20 cellular contexts compared by ENCODE assay signal in the genomic region with DNA sequence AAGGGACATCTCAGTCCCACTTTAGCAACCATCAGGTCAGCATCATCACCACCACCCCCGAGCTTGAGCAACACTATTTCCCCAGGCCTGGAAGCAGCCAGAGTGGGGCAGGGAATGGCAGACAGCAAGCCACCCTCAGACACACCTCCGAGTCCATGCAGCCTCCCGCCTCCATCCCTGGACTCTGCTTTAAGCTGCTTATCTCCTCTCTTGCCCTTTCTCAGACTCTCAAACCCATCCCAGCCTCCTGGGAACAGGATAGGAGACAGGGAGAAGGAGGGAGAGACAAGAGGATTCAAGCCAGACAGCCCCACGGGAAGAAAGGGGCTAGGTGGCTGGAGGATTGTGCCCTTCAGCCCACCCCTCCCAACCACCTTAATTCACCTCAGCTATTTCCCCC. TPM values are rescaled to one million over a fixed set of nuclear protein-coding genes. Genes with fewer than 3 reads are reported as not detected.
A peak's percentile ranks its signal among the peaks of the same experiment; 100 is the strongest.
DNase-seq lines count a peak whose midpoint lies in the region; ATAC-seq, FAIRE-seq and TF ChIP-seq lines count a peak whose summit lies in the region.
"Had no signal": no experiment of that assay in that cellular context is flagged by ENCODE, and none has a peak within 500 bp of the region (broad histone marks: within the 10 kb centered on the region; RNA-seq: fewer than 3 reads in every experiment).

No MANE protein-coding gene starts in this region.

- H2AFZ ChIP-seq in Karpas-422 (ENCODE audit: low read length) = no peak overlapping the region

- H3K27ac ChIP-seq in Karpas-422 (ENCODE audit: low read length) (no peak overlapping the region), esophagus squamous epithelium (no peak overlapping the region)

- H3K4me1 ChIP-seq in Karpas-422 (ENCODE audit: low read length) = peaks cover 28% of the 10 kb centered on the region
- H3K4me1 ChIP-seq in esophagus squamous epithelium = peaks cover 14 to 23% (median 18%) of the 10 kb centered on the region in 3 donors

- no peaks in the 10 kb centered on the region for H3K9me2 ChIP-seq in Karpas-422 (replicated peaks; ENCODE audit: insufficient read depth, low read length)

- 0 out of 2 replicates have a peak, but pooled peaks cover 2% of the 10 kb centered on the region for H3K36me3 ChIP-seq in Karpas-422 (ENCODE audit: insufficient read depth, low read length)
- peaks cover 26 to 52% (median 39%) of the 10 kb centered on the region in 3 donors for H3K36me3 ChIP-seq in esophagus squamous epithelium

- no peak overlapping the region for H3K27ac Mint-ChIP-seq in activated CD4-positive, alpha-beta T cell treated with anti-CD3 and anti-CD28 coated beads, Interleukin-2, amount 10 ng/mL, durations not matched to agents 7 days and 5 days
- H3K27ac Mint-ChIP-seq in activated CD4-positive, alpha-beta T cell treated with anti-CD3 and anti-CD28 coated beads for 36 hours = no peak overlapping the region
- no peak overlapping the region for H3K27ac Mint-ChIP-seq in endothelial cell (ENCODE audit: unreplicated experiment)
- H3K27ac Mint-ChIP-seq in stimulated activated effector memory CD8-positive, alpha-beta T cell treated with anti-CD3 and anti-CD28 coated beads, Interleukin-12 subunit alpha, Interleukin-12 subunit beta, amount 100 ng/mL, for 72 hours = peak overlapping the region; percentile 91
- H3K27ac Mint-ChIP-seq: CD14-positive monocyte had no signal

- POLR2A ChIA-PET in activated CD4-positive, alpha-beta T cell treated with anti-CD3 and anti-CD28 coated beads, Interleukin-2, amount 10 ng/mL, durations not matched to agents 7 days and 5 days (lab: Charles Lee) = no interaction called here
- POLR2A ChIA-PET in activated CD4-positive, alpha-beta T cell treated with anti-CD3 and anti-CD28 coated beads for 36 hours (lab: Charles Lee) = interaction anchor here (0.6 to 0.9 kb wide), 2 partner anchors 122 to 260 kb away, joined by 3 to 7 read pairs; no protein-coding TSS in a partner anchor

- no peak for ATAC-seq in activated CD4-positive, alpha-beta T cell treated with anti-CD3 and anti-CD28 coated beads for 36 hours
- ATAC-seq in stimulated activated effector memory CD8-positive, alpha-beta T cell treated with anti-CD3 and anti-CD28 coated beads, Interleukin-12 subunit alpha, Interleukin-12 subunit beta, amount 100 ng/mL, for 72 hours = no peak
- ATAC-seq: naive thymus-derived CD8-positive, alpha-beta T cell had no signal

- H3K4me1 Mint-ChIP-seq in activated CD4-positive, alpha-beta T cell treated with anti-CD3 and anti-CD28 coated beads, Interleukin-2, amount 10 ng/mL, durations not matched to agents 7 days and 5 days = peaks cover 24% of the 10 kb centered on the region
- H3K4me1 Mint-ChIP-seq in activated CD4-positive, alpha-beta T cell treated with anti-CD3 and anti-CD28 coated beads for 36 hours = peaks cover 12% of the 10 kb centered on the region
- H3K4me1 Mint-ChIP-seq in endothelial cell (ENCODE audit: unreplicated experiment) = peaks cover 5% of the 10 kb centered on the region
- peaks cover 20% of the 10 kb centered on the region for H3K4me1 Mint-ChIP-seq in stimulated activated effector memory CD8-positive, alpha-beta T cell treated with anti-CD3 and anti-CD28 coated beads, Interleukin-12 subunit alpha, Interleukin-12 subunit beta, amount 100 ng/mL, for 72 hours

- peaks cover 19% of the 10 kb centered on the region for H3K36me3 Mint-ChIP-seq in activated CD4-positive, alpha-beta T cell treated with anti-CD3 and anti-CD28 coated beads, Interleukin-2, amount 10 ng/mL, durations not matched to agents 7 days and 5 days (ENCODE audit: low read depth)
- peaks cover 6% of the 10 kb centered on the region for H3K36me3 Mint-ChIP-seq in activated CD4-positive, alpha-beta T cell treated with anti-CD3 and anti-CD28 coated beads for 36 hours (ENCODE audit: low read depth)
- H3K36me3 Mint-ChIP-seq in endothelial cell (ENCODE audit: low read depth, unreplicated experiment) = peaks cover 35% of the 10 kb centered on the region
- peaks cover 53% of the 10 kb centered on the region for H3K36me3 Mint-ChIP-seq in stimulated activated effector memory CD8-positive, alpha-beta T cell treated with anti-CD3 and anti-CD28 coated beads, Interleukin-12 subunit alpha, Interleukin-12 subunit beta, amount 100 ng/mL, for 72 hours

- peak overlapping the region; percentile 78; the same call in 1 of the 2 replicates for H3K9ac ChIP-seq in Karpas-422 (ENCODE audit: low read length)

- H3K27me3 Mint-ChIP-seq in activated CD4-positive, alpha-beta T cell treated with anti-CD3 and anti-CD28 coated beads, Interleukin-2, amount 10 ng/mL, durations not matched to agents 7 days and 5 days = no peaks in the 10 kb centered on the region
- H3K27me3 Mint-ChIP-seq in activated CD4-positive, alpha-beta T cell treated with anti-CD3 and anti-CD28 coated beads for 36 hours = no peaks in the 10 kb centered on the region
- peaks cover 8% of the 10 kb centered on the region for H3K27me3 Mint-ChIP-seq in endothelial cell (ENCODE audit: unreplicated experiment)
- H3K27me3 Mint-ChIP-seq: memory B cell; naive thymus-derived CD8-positive, alpha-beta T cell had no signal

- TF ChIP-seq CTCF in endothelial cell (IDR thresholded peaks at IDR 0.05; ENCODE audit: unreplicated experiment) (no peak), esophagus squamous epithelium (IDR thresholded peaks at IDR 0.05) (no peak)

- H3K9me3 ChIP-seq in Karpas-422 (ENCODE audit: low read length) = no peaks in the 10 kb centered on the region
- no peaks in the 10 kb centered on the region for H3K9me3 ChIP-seq in esophagus squamous epithelium

- H3K4me3 ChIP-seq in Karpas-422 (ENCODE audit: low read length) (no peak overlapping the region), esophagus squamous epithelium (no peak overlapping the region)

- no peak for DNase-seq in activated CD4-positive, alpha-beta T cell treated with anti-CD3 and anti-CD28 coated beads, Interleukin-2, amount 10 ng/mL, durations not matched to agents 7 days and 5 days
- no peak for DNase-seq in activated CD4-positive, alpha-beta T cell treated with anti-CD3 and anti-CD28 coated beads for 36 hours
- DNase-seq in Karpas-422 = no peak
- no peak for DNase-seq in endothelial cell (ENCODE audit: low spot score)
- no peak for DNase-seq in stimulated activated effector memory CD8-positive, alpha-beta T cell treated with anti-CD3 and anti-CD28 coated beads, Interleukin-12 subunit alpha, Interleukin-12 subunit beta, amount 100 ng/mL, for 72 hours (ENCODE audit: low spot score in 2 of 2)
- no peak for DNase-seq in esophagus squamous epithelium (lab: John Stamatoyannopoulos, UW)
- DNase-seq in NCI-H1105 (lab: John Stamatoyannopoulos, UW) = no peak
- no peak for DNase-seq in HTR-8/SVneo (ENCODE audit: insufficient read length, low spot score)
- DNase-seq: activated CD4-positive, alpha-beta T cell treated with anti-CD3 and anti-CD28 coated beads for 1 hour; activated gamma-delta T cell treated with Interleukin-2 at 50 U/mL for 16 hours; hippocampal formation; naive thymus-derived CD8-positive, alpha-beta T cell; NCI-H2107; NCI-H524 treated with DMSO at 0.1 percent for 48 hours; stimulated activated CD4-positive, alpha-beta T cell treated with anti-CD3 and anti-CD28 coated beads, Interleukin-12 subunit alpha, Interleukin-12 subunit beta, amount 100 ng/mL, for 4 hours had no signal

- H3K79me2 ChIP-seq in Karpas-422 (ENCODE audit: low read length) = peaks cover 14% of the 10 kb centered on the region

- peak overlapping the region; percentile 29 for H3K4me3 Mint-ChIP-seq in activated CD4-positive, alpha-beta T cell treated with anti-CD3 and anti-CD28 coated beads, Interleukin-2, amount 10 ng/mL, durations not matched to agents 7 days and 5 days
- no peak overlapping the region for H3K4me3 Mint-ChIP-seq in activated CD4-positive, alpha-beta T cell treated with anti-CD3 and anti-CD28 coated beads for 36 hours
- peak overlapping the region; percentile 37 for H3K4me3 Mint-ChIP-seq in endothelial cell (ENCODE audit: unreplicated experiment)
- no peak overlapping the region for H3K4me3 Mint-ChIP-seq in stimulated activated effector memory CD8-positive, alpha-beta T cell treated with anti-CD3 and anti-CD28 coated beads, Interleukin-12 subunit alpha, Interleukin-12 subunit beta, amount 100 ng/mL, for 72 hours

- WGBS in esophagus squamous epithelium, 2 donors = 58 to 80% methylated on average over 3 to 4 of the region's 4 CpGs

- CTCF ChIA-PET in activated CD4-positive, alpha-beta T cell treated with anti-CD3 and anti-CD28 coated beads, Interleukin-2, amount 10 ng/mL, durations not matched to agents 7 days and 5 days (lab: Charles Lee) = interaction anchor here (0.5 to 8.4 kb wide), 7 partner anchors 9 to 150 kb away, joined by 3 to 141 read pairs (median 5); a partner anchor contains a TSS
- CTCF ChIA-PET in activated CD4-positive, alpha-beta T cell treated with anti-CD3 and anti-CD28 coated beads for 36 hours (lab: Charles Lee) = interaction anchor here (1.0 to 11.5 kb wide), 3 partner anchors 11 to 31 kb away, joined by 3 to 168 read pairs (median 4); a partner anchor contains a TSS

- no peaks in the 10 kb centered on the region for H3K9me3 Mint-ChIP-seq in activated CD4-positive, alpha-beta T cell treated with anti-CD3 and anti-CD28 coated beads, Interleukin-2, amount 10 ng/mL, durations not matched to agents 7 days and 5 days
- no peaks in the 10 kb centered on the region for H3K9me3 Mint-ChIP-seq in activated CD4-positive, alpha-beta T cell treated with anti-CD3 and anti-CD28 coated beads for 36 hours (ENCODE audit: low read depth)
- no peaks in the 10 kb centered on the region for H3K9me3 Mint-ChIP-seq in endothelial cell (ENCODE audit: unreplicated experiment)
- H3K9me3 Mint-ChIP-seq in stimulated activated effector memory CD8-positive, alpha-beta T cell treated with anti-CD3 and anti-CD28 coated beads, Interleukin-12 subunit alpha, Interleukin-12 subunit beta, amount 100 ng/mL, for 72 hours = no peaks in the 10 kb centered on the region
- H3K9me3 Mint-ChIP-seq: memory B cell; naive thymus-derived CD8-positive, alpha-beta T cell had no signal

- intact Hi-C loops in activated CD4-positive, alpha-beta T cell treated with anti-CD3 and anti-CD28 coated beads for 36 hours (cut with DNase I, micrococcal nuclease) = no loop called here
- intact Hi-C loops in esophagus squamous epithelium (cut with DNase I) = no loop called here

- H3K27me3 ChIP-seq in Karpas-422 (ENCODE audit: low read length) (no peaks in the 10 kb centered on the region), esophagus squamous epithelium (no peaks in the 10 kb centered on the region)

- H4K20me1 ChIP-seq in Karpas-422 (ENCODE audit: insufficient read depth, low read depth, low read length) = no peaks in the 10 kb centered on the region; the same call in 1 of the 2 replicates

- H3K4me2 ChIP-seq in Karpas-422 (ENCODE audit: low read depth, low read length, poor library complexity, severe bottlenecking) = peak overlapping the region; percentile 82

- FAIRE-seq in HTR-8/SVneo (lab: Jason Lieb, UNC) = no peak
- FAIRE-seq: A204.1 had no signal

- no peak for TF ChIP-seq POLR2A in esophagus squamous epithelium (IDR thresholded peaks at IDR 0.05)

RNA-seq across cellular contexts. Expression of a gene that starts 1.7 kb away (rescaled TPM):
- 10 to 100 TPM; 17.9 to 18.8 TPM for total RNA-seq in activated CD4-positive, alpha-beta T cell treated with anti-CD3 and anti-CD28 coated beads, Interleukin-2, amount 10 ng/mL, durations not matched to agents 7 days and 5 days
- 10 to 100 TPM; 20.0 to 22.0 TPM for total RNA-seq in activated CD4-positive, alpha-beta T cell treated with anti-CD3 and anti-CD28 coated beads for 36 hours
- 13.5 and 16.8 TPM in 2 replicates for total RNA-seq in Karpas-422 (2014; rRNA removed; shearing (Covaris generic); ENCODE audit: low replicate concordance)
- total RNA-seq in endothelial cell (ENCODE audit: unreplicated experiment) (38.8 TPM), esophagus squamous epithelium (10 to 100 TPM; 20.9 to 51.8 (median 38.2) TPM)

RNA-seq across cellular contexts. Expression of a gene that starts 11.7 kb away (rescaled TPM):
- 1 to 10 TPM; 2.7 to 3.4 TPM for total RNA-seq in activated CD4-positive, alpha-beta T cell treated with anti-CD3 and anti-CD28 coated beads, Interleukin-2, amount 10 ng/mL, durations not matched to agents 7 days and 5 days
- total RNA-seq in activated CD4-positive, alpha-beta T cell treated with anti-CD3 and anti-CD28 coated beads for 36 hours = 1 to 10 TPM; 3.7 to 4.0 TPM
- total RNA-seq in Karpas-422 (2014; rRNA removed; shearing (Covaris generic); ENCODE audit: low replicate concordance) = 2.9 and 8.3 TPM in 2 replicates
- total RNA-seq in endothelial cell (ENCODE audit: unreplicated experiment) (3.8 TPM), esophagus squamous epithelium (1 to 10 TPM; 1.1 to 3.8 (median 1.8) TPM)

RNA-seq across cellular contexts. Expression of a gene that starts 28.5 kb away (rescaled TPM):
- total RNA-seq in activated CD4-positive, alpha-beta T cell treated with anti-CD3 and anti-CD28 coated beads, Interleukin-2, amount 10 ng/mL, durations not matched to agents 7 days and 5 days = under 1 TPM; 0.40 to 0.42 TPM
- under 1 TPM; 0.30 to 0.55 TPM for total RNA-seq in activated CD4-positive, alpha-beta T cell treated with anti-CD3 and anti-CD28 coated beads for 36 hours
- total RNA-seq in Karpas-422 (2014; rRNA removed; shearing (Covaris generic); ENCODE audit: low replicate concordance) = 0.11 TPM in 1 of 2 replicates, not detected in the other
- total RNA-seq in endothelial cell (ENCODE audit: unreplicated experiment) = not detected
- total RNA-seq in esophagus squamous epithelium = 10 to 100 TPM in 2 of 4 donors, 1 to 10 TPM in 2; 9.0 to 22.4 (median 10.9) TPM
- total RNA-seq: kidney epithelial cell; naive thymus-derived CD8-positive, alpha-beta T cell; SK-MEL-5 had no signal

RNA-seq across cellular contexts. Expression of a gene that starts 33.2 kb away (rescaled TPM):
- total RNA-seq in activated CD4-positive, alpha-beta T cell treated with anti-CD3 and anti-CD28 coated beads, Interleukin-2, amount 10 ng/mL, durations not matched to agents 7 days and 5 days = 10 to 100 TPM; 34.5 to 38.7 TPM
- total RNA-seq in activated CD4-positive, alpha-beta T cell treated with anti-CD3 and anti-CD28 coated beads for 36 hours = 10 to 100 TPM; 34.2 to 42.6 TPM
- total RNA-seq in Karpas-422 (2014; rRNA removed; shearing (Covaris generic); ENCODE audit: low replicate concordance) = 33.4 and 57.7 TPM in 2 replicates
- total RNA-seq in endothelial cell (ENCODE audit: unreplicated experiment) (28.4 TPM), esophagus squamous epithelium (10 to 100 TPM; 15.0 to 31.7 (median 21.0) TPM)

RNA-seq across cellular contexts. Expression of a gene that starts 33.3 kb away (rescaled TPM):
- 10 to 100 TPM; 14.8 to 15.6 TPM for total RNA-seq in activated CD4-positive, alpha-beta T cell treated with anti-CD3 and anti-CD28 coated beads, Interleukin-2, amount 10 ng/mL, durations not matched to agents 7 days and 5 days
- total RNA-seq in activated CD4-positive, alpha-beta T cell treated with anti-CD3 and anti-CD28 coated beads for 36 hours = 10 to 100 TPM; 11.8 to 13.9 TPM
- total RNA-seq in Karpas-422 (2014; rRNA removed; shearing (Covaris generic); ENCODE audit: low replicate concordance) = 14.2 and 21.8 TPM in 2 replicates
- total RNA-seq in endothelial cell (ENCODE audit: unreplicated experiment) (13.1 TPM), esophagus squamous epithelium (10 to 100 TPM in 1 of 4 donors, 1 to 10 TPM in 3; 4.3 to 17.5 (median 6.1) TPM)

Comparison
In these comparisons a context has a peak if more than half of its experiments do, and no peak if none do; other contexts are left out.
1. H3K4me3 Mint-ChIP-seq: peak in activated CD4-positive, alpha-beta T cell treated with anti-CD3 and anti-CD28 coated beads, Interleukin-2, amount 10 ng/mL, durations not matched to agents 7 days and 5 days (single experiment) and endothelial cell (single experiment); none in activated CD4-positive, alpha-beta T cell treated with anti-CD3 and anti-CD28 coated beads for 36 hours (single experiment) and stimulated activated effector memory CD8-positive, alpha-beta T cell treated with anti-CD3 and anti-CD28 coated beads, Interleukin-12 subunit alpha, Interleukin-12 subunit beta, amount 100 ng/mL, for 72 hours (single experiment).